ENCODE assay signal across 31 cellular contexts in genomic region chr3:38534604-38535003, GRCh38.
"Had no signal": no experiment of that assay in that cellular context is flagged by ENCODE, and none has a peak within 500 bp of the region (broad histone marks: within the 10 kb centered on the region; RNA-seq: fewer than 3 reads in every experiment).

No MANE protein-coding gene starts in this region.

- H3K4me2 ChIP-seq: neural progenitor cell, smooth muscle cell had no signal

- H3K9me3 ChIP-seq: ovary, psoas muscle, spleen, suprapubic skin, testis, tibial artery, transverse colon, upper lobe of right lung, uterus had no signal

- H3K4me1 ChIP-seq: parathyroid adenoma, psoas muscle, spleen, suprapubic skin, tibial artery, transverse colon, upper lobe of right lung, uterus had no signal

- H3K4me3 ChIP-seq: neural progenitor cell, ovary, psoas muscle, skin epidermis, smooth muscle cell, spleen, suprapubic skin, testis, tibial artery, transverse colon, upper lobe of right lung, uterus had no signal

- DNase-seq: naive thymus-derived CD4-positive, alpha-beta T cell; natural killer cell; occipital lobe; ovary; posterior cingulate gyrus; psoas muscle; spleen; stimulated activated CD4-positive, alpha-beta T cell treated with anti-CD3 and anti-CD28 coated beads, Interleukin-12 subunit alpha, Interleukin-12 subunit beta, amount 100 ng/mL, for 4 hours; stimulated activated CD4-positive, alpha-beta T cell treated with anti-CD3 and anti-CD28 coated beads, Interleukin-1b, Interleukin-23, amount 100 ng/mL, for 48 hours; stimulated activated CD4-positive, alpha-beta T cell treated with anti-CD3 and anti-CD28 coated beads, Interleukin-4, amount 100 ng/mL, for 1 hour; stimulated activated CD4-positive, alpha-beta T cell treated with anti-CD3 and anti-CD28 coated beads, Interleukin-4, amount 100 ng/mL, for 4 hours; stimulated activated CD8-positive, alpha-beta memory T cell treated with anti-CD3 and anti-CD28 coated beads, Interleukin-4, amount 100 ng/mL, for 48 hours; stimulated activated naive CD4-positive, alpha-beta T cell; stimulated activated naive CD8-positive, alpha-beta T cell treated with anti-CD3 and anti-CD28 coated beads, Interleukin-15, amount 100 ng/mL, for 72 hours; stimulated activated naive CD8-positive, alpha-beta T cell treated with anti-CD3 and anti-CD28 coated beads, Interleukin-15, Interleukin-2, amounts not matched to agents 100 U/mL and 50 U/mL, for 24 hours; substantia nigra; testis; tibial artery; transverse colon; upper lobe of right lung; uterus had no signal

- H3K27ac Mint-ChIP-seq: naive thymus-derived CD4-positive, alpha-beta T cell; natural killer cell; nephron; neural progenitor cell; progenitor cell of endocrine pancreas; stimulated activated memory B cell treated with anti-CD40 and anti-IgM and Interleukin-4, amounts not matched to agents 10 μg/mL and 1 μg/mL and 100 μg/mL, for 72 hours; type B pancreatic cell had no signal

- H3K36me3 ChIP-seq: neural progenitor cell, ovary, suprapubic skin, transverse colon, upper lobe of right lung, uterus had no signal

- H2AFZ ChIP-seq: neural progenitor cell, parathyroid adenoma had no signal

- H3K4me1 Mint-ChIP-seq: nephron; stimulated activated memory B cell treated with anti-CD40 and anti-IgM and Interleukin-4, amounts not matched to agents 10 μg/mL and 1 μg/mL and 100 μg/mL, for 72 hours had no signal

- H3K4me3 Mint-ChIP-seq: naive thymus-derived CD4-positive, alpha-beta T cell; natural killer cell; nephron; neural progenitor cell; stimulated activated memory B cell treated with anti-CD40 and anti-IgM and Interleukin-4, amounts not matched to agents 10 μg/mL and 1 μg/mL and 100 μg/mL, for 72 hours; stimulated activated naive CD8-positive, alpha-beta T cell treated with anti-CD3 and anti-CD28 coated beads, Interleukin-15, amount 100 ng/mL, for 72 hours; type B pancreatic cell had no signal

- H3K27me3 Mint-ChIP-seq: naive thymus-derived CD4-positive, alpha-beta T cell; progenitor cell of endocrine pancreas; stimulated activated memory B cell treated with anti-CD40 and anti-IgM and Interleukin-4, amounts not matched to agents 10 μg/mL and 1 μg/mL and 100 μg/mL, for 72 hours; stimulated activated naive CD8-positive, alpha-beta T cell treated with anti-CD3 and anti-CD28 coated beads, Interleukin-15, amount 100 ng/mL, for 72 hours; type B pancreatic cell had no signal

- ATAC-seq: naive thymus-derived CD4-positive, alpha-beta T cell; natural killer cell; psoas muscle; sciatic nerve; stimulated activated memory B cell treated with anti-CD40 and anti-IgM and Interleukin-4, amounts not matched to agents 10 μg/mL and 1 μg/mL and 100 μg/mL, for 72 hours; stimulated activated naive CD8-positive, alpha-beta T cell treated with anti-CD3 and anti-CD28 coated beads, Interleukin-15, amount 100 ng/mL, for 72 hours; stimulated activated naive CD8-positive, alpha-beta T cell treated with anti-CD3 and anti-CD28 coated beads, Interleukin-15, Interleukin-2, amounts not matched to agents 100 U/mL and 50 U/mL, for 24 hours; upper lobe of right lung had no signal

- H3K27ac ChIP-seq: neural progenitor cell, ovary, parathyroid adenoma, psoas muscle, skin epidermis, spleen, suprapubic skin, testis, tibial artery, transverse colon, upper lobe of right lung, uterus had no signal

- H3K9me3 Mint-ChIP-seq: natural killer cell; stimulated activated memory B cell treated with anti-CD40 and anti-IgM and Interleukin-4, amounts not matched to agents 10 μg/mL and 1 μg/mL and 100 μg/mL, for 72 hours; stimulated activated naive CD8-positive, alpha-beta T cell treated with anti-CD3 and anti-CD28 coated beads, Interleukin-15, amount 100 ng/mL, for 72 hours; type B pancreatic cell had no signal

- H3K9ac ChIP-seq: neural progenitor cell, parathyroid adenoma had no signal

- H3K27me3 ChIP-seq: neural progenitor cell, ovary, spleen, suprapubic skin, testis, tibial artery, transverse colon, upper lobe of right lung, uterus had no signal
